In genomic region chr17:81468111-81468764, GRCh38 we compare ENCODE assay signal across 1 cellular context.
TF ChIP-seq lines count a peak whose summit lies in the region.

No MANE protein-coding gene starts in this region.

TF ChIP-seq in HepG2, 621 proteins besides CTCF, POLR2A, EP300 and RAD21 (continued from another document):
- TF ChIP-seq ZBTB2 (CRISPR knock-in tag; IDR thresholded peaks at IDR 0.05; ENCODE audit: low read depth) (no peak), ZNF891 (CRISPR knock-in tag; IDR thresholded peaks at IDR 0.05) (0 out of 2 replicates have a peak, but pooled peaks have one; percentile 12), RXRB (CRISPR knock-in tag; IDR thresholded peaks at IDR 0.05; ENCODE audit: borderline replicate concordance) (no peak), HNRNPL (IDR thresholded peaks at IDR 0.05; ENCODE audit: low read depth, low read length) (peak; percentile 95), ASH2L (IDR thresholded peaks at IDR 0.05; ENCODE audit: insufficient read length, low read depth, low read length) (peak; percentile 40), DPF2 (CRISPR knock-in tag; IDR thresholded peaks at IDR 0.05; ENCODE audit: borderline replicate concordance, low read depth) (no peak), MXD4 (CRISPR knock-in tag; IDR thresholded peaks at IDR 0.05) (no peak), SAFB2 (CRISPR knock-in tag; IDR thresholded peaks at IDR 0.05; ENCODE audit: borderline replicate concordance, low read depth) (no peak), ZNF574 (CRISPR knock-in tag; IDR thresholded peaks at IDR 0.05) (no peak), NFIC (IDR thresholded peaks at IDR 0.05; ENCODE audit: low read length) (no peak), SPEN (CRISPR knock-in tag; IDR thresholded peaks at IDR 0.05; ENCODE audit: low read depth) (no peak), ZNF550 (CRISPR knock-in tag; IDR thresholded peaks at IDR 0.05; ENCODE audit: borderline replicate concordance) (no peak), ZNF776 (CRISPR knock-in tag; IDR thresholded peaks at IDR 0.05) (no peak), ZNF451 (CRISPR knock-in tag; IDR thresholded peaks at IDR 0.05) (no peak), ARID3A (IDR thresholded peaks at IDR 0.05; ENCODE audit: low read depth, low read length) (0 out of 2 replicates have a peak, but pooled peaks have one; percentile 40)
- TF ChIP-seq, protein P1, sequence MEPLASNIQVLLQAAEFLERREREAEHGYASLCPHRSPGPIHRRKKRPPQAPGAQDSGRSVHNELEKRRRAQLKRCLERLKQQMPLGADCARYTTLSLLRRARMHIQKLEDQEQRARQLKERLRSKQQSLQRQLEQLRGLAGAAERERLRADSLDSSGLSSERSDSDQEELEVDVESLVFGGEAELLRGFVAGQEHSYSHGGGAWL (CRISPR knock-in tag; IDR thresholded peaks at IDR 0.05), result 0 out of 2 replicates have a peak, but pooled peaks have one; percentile 26
- TF ChIP-seq, protein P2, sequence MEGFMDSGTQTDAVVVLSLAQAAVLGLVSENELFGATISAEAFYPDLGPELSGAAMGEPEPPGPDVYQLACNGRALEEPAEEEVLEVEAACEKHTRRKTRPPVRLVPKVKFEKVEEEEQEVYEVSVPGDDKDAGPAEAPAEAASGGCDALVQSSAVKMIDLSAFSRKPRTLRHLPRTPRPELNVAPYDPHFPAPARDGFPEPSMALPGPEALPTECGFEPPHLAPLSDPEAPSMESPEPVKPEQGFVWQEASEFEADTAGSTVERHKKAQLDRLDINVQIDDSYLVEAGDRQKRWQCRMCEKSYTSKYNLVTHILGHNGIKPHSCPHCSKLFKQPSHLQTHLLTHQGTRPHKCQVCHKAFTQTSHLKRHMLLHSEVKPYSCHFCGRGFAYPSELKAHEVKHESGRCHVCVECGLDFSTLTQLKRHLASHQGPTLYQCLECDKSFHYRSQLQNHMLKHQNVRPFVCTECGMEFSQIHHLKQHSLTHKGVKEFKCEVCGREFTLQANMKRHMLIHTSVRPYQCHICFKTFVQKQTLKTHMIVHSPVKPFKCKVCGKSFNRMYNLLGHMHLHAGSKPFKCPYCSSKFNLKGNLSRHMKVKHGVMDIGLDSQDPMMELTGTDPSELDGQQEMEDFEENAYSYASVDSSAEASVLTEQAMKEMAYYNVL (CRISPR knock-in tag; IDR thresholded peaks at IDR 0.05; ENCODE audit: borderline replicate concordance), result peak; percentile 39; the same call in 1 of the 2 replicates
